8 cellular contexts compared by ENCODE assay signal in the genomic region with DNA sequence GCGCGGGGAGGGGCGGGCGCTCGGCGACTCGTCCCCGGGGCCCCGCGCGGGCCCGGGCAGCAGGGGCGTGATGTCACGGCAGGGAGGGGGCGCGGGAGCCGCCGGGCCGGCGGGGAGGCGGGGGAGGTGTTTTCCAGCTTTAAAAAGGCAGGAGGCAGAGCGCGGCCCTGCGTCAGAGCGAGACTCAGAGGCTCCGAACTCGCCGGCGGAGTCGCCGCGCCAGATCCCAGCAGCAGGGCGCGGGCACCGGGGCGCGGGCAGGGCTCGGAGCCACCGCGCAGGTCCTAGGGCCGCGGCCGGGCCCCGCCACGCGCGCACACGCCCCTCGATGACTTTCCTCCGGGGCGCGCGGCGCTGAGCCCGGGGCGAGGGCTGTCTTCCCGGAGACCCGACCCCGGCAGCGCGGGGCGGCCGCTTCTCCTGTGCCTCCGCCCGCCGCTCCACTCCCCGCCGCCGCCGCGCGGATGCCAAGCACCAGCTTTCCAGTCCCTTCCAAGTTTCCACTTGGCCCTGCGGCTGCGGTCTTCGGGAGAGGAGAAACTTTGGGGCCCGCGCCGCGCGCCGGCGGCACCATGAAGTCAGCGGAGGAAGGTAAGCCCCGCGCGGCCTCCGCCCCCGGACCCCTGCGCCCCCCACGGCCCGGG. TPM values are rescaled to one million over a fixed set of nuclear protein-coding genes. Genes with fewer than 3 reads are reported as not detected.
DNase-seq lines count a peak whose midpoint lies in the region; ATAC-seq and TF ChIP-seq lines count a peak whose summit lies in the region.

NFATC1 (plus strand) TSS at position 170 of the 644 bp plus-strand sequence; CDS start at position 465, 295 bp downstream.

- H3K9me3 Mint-ChIP-seq in naive B cell = no peaks in the 10 kb centered on the region

- peaks cover 31 to 37% (median 37%) of the 10 kb centered on the region in 3 donors for H3K4me1 Mint-ChIP-seq in naive B cell

- DNase-seq in NCI-H82 (lab: John Stamatoyannopoulos, UW) (peak; percentile 38), NCI-H82 treated with DMSO at 0.1 percent for 48 hours (lab: John Stamatoyannopoulos, UW; ENCODE audit: unreplicated experiment) (no peak), NCI-H2196 treated with DMSO at 0.1 percent for 48 hours (lab: John Stamatoyannopoulos, UW; ENCODE audit: unreplicated experiment) (peak; percentile 31), erythroblast (lab: John Stamatoyannopoulos, UW) (peak; percentile 75), naive B cell (peak; percentile 76), foreskin melanocyte (no peak)
- DNase-seq in activated CD8-positive, alpha-beta memory T cell treated with anti-CD3 and anti-CD28 coated beads, Interleukin-2, amount 50 U/mL, for 4 hours = peak; percentile 90
- DNase-seq in stimulated activated naive CD4-positive, alpha-beta T cell treated with Interleukin-2 at 50 U/mL for 16 hours (lab: John Stamatoyannopoulos, UW) = peak; percentile 79

- H3K27me3 Mint-ChIP-seq in naive B cell = no peaks in the 10 kb centered on the region

- peak within 1 kb of the TSS; percentile 85 to 95 (median 93) for H3K4me3 Mint-ChIP-seq in naive B cell

- peak; percentile 41 to 44 for ATAC-seq in naive B cell (ENCODE audit: low read depth in 2 of 2)

- H3K27ac Mint-ChIP-seq in naive B cell = peak within 1 kb of the TSS; percentile 53 to 97 (median 91)

- TF ChIP-seq POLR2A in erythroblast (IDR thresholded peaks at IDR 0.05; ENCODE audit: low read length) = peak; percentile 73

- H3K36me3 Mint-ChIP-seq in naive B cell = no peaks in the 10 kb centered on the region

RNA-seq across cellular contexts. Expression of gene NFATC1, which starts in this region (rescaled TPM):
- polyA plus RNA-seq in naive B cell (ENCODE audit: low read depth in 6 of 6) = 10 to 100 TPM; 35.7 to 77.8 (median 51.1) TPM

Comparison
In these comparisons a context has a peak if more than half of its experiments do, and no peak if none do; other contexts are left out.
1. DNase-seq: peak in NCI-H82 (single experiment), NCI-H2196 treated with DMSO at 0.1 percent for 48 hours (single experiment), activated CD8-positive, alpha-beta memory T cell treated with anti-CD3 and anti-CD28 coated beads, Interleukin-2, amount 50 U/mL, for 4 hours (single experiment), erythroblast (2 of 2), naive B cell (single experiment) and stimulated activated naive CD4-positive, alpha-beta T cell treated with Interleukin-2 at 50 U/mL for 16 hours (single experiment); none in NCI-H82 treated with DMSO at 0.1 percent for 48 hours (single experiment) and foreskin melanocyte (single experiment).